Comparison of ENCODE assay signal across 9 cellular contexts in genomic region chr3:62051506-62051905, GRCh38.
DNase-seq lines count a peak whose midpoint lies in the region; ATAC-seq and TF ChIP-seq lines count a peak whose summit lies in the region.
"Had no signal": no experiment of that assay in that cellular context is flagged by ENCODE, and none has a peak within 500 bp of the region (broad histone marks: within the 10 kb centered on the region; RNA-seq: fewer than 3 reads in every experiment).

No MANE protein-coding gene starts in this region.

- no peak overlapping the region for H3K4me3 Mint-ChIP-seq in activated CD4-positive, alpha-beta T cell treated with anti-CD3 and anti-CD28 coated beads, Interleukin-2, amount 10 ng/mL, durations not matched to agents 7 days and 5 days
- H3K4me3 Mint-ChIP-seq: CD8-positive, alpha-beta memory T cell had no signal

- intact Hi-C loops in stomach (cut with DNase I; ENCODE audit: low total_unique reads): no loop called here

- H3K27me3 ChIP-seq in stomach: no peaks in the 10 kb centered on the region

- TF ChIP-seq POLR2A in stomach (IDR thresholded peaks at IDR 0.05): no peak

- H3K36me3 Mint-ChIP-seq in activated CD4-positive, alpha-beta T cell treated with anti-CD3 and anti-CD28 coated beads, Interleukin-2, amount 10 ng/mL, durations not matched to agents 7 days and 5 days (ENCODE audit: low read depth): no peaks in the 10 kb centered on the region
- H3K36me3 Mint-ChIP-seq: CD8-positive, alpha-beta memory T cell had no signal

- H3K27ac Mint-ChIP-seq in activated CD4-positive, alpha-beta T cell treated with anti-CD3 and anti-CD28 coated beads, Interleukin-2, amount 10 ng/mL, durations not matched to agents 7 days and 5 days: no peak overlapping the region
- H3K27ac Mint-ChIP-seq: CD8-positive, alpha-beta memory T cell had no signal

- no peak overlapping the region for H3K27ac ChIP-seq in epithelial cell of prostate
- no peak overlapping the region for H3K27ac ChIP-seq in stomach

- no peak for TF ChIP-seq EP300 in stomach (IDR thresholded peaks at IDR 0.05)

- no peaks in the 10 kb centered on the region for H3K4me1 ChIP-seq in stomach

- CTCF ChIA-PET in activated CD4-positive, alpha-beta T cell treated with anti-CD3 and anti-CD28 coated beads, Interleukin-2, amount 10 ng/mL, durations not matched to agents 7 days and 5 days (lab: Charles Lee): no interaction called here

- no peak for ATAC-seq in HG02938 (IDR thresholded peaks at IDR 0.05; ENCODE audit: unreplicated experiment)
- ATAC-seq in HG02759 (IDR thresholded peaks at IDR 0.05; ENCODE audit: unreplicated experiment): no peak

- POLR2A ChIA-PET in activated CD4-positive, alpha-beta T cell treated with anti-CD3 and anti-CD28 coated beads, Interleukin-2, amount 10 ng/mL, durations not matched to agents 7 days and 5 days (lab: Charles Lee): no interaction called here

- DNase-seq in SIG-M5 treated with dmso at 0.1 percent for 504 hours (lab: John Stamatoyannopoulos, UW; ENCODE audit: unreplicated experiment): peak; percentile 81
- DNase-seq in SIG-M5 (lab: John Stamatoyannopoulos, UW): no peak
- DNase-seq in NCI-H82 treated with DMSO at 0.1 percent for 48 hours (lab: John Stamatoyannopoulos, UW; ENCODE audit: unreplicated experiment): peak; percentile 0
- peak; percentile 6 for DNase-seq in epithelial cell of prostate (ENCODE audit: low read depth, low spot score)
- peak; percentile 58 for DNase-seq in stomach
- DNase-seq in activated CD4-positive, alpha-beta T cell treated with anti-CD3 and anti-CD28 coated beads, Interleukin-2, amount 10 ng/mL, durations not matched to agents 7 days and 5 days: no peak
- DNase-seq: CD8-positive, alpha-beta memory T cell had no signal

- TF ChIP-seq CTCF in stomach (IDR thresholded peaks at IDR 0.05): peak in 1 of 7 experiments; percentile 13

- no peaks in the 10 kb centered on the region for H3K9me3 ChIP-seq in stomach

- WGBS in stomach, 5 donors: 28 to 63% (median 44%) methylated on average over 3 of the region's 3 CpGs

- H3K4me3 ChIP-seq in stomach: no peak overlapping the region

- no peaks in the 10 kb centered on the region for H3K27me3 Mint-ChIP-seq in activated CD4-positive, alpha-beta T cell treated with anti-CD3 and anti-CD28 coated beads, Interleukin-2, amount 10 ng/mL, durations not matched to agents 7 days and 5 days
- H3K27me3 Mint-ChIP-seq: CD8-positive, alpha-beta memory T cell had no signal

- no peaks in the 10 kb centered on the region for H3K9me3 Mint-ChIP-seq in activated CD4-positive, alpha-beta T cell treated with anti-CD3 and anti-CD28 coated beads, Interleukin-2, amount 10 ng/mL, durations not matched to agents 7 days and 5 days

- H3K4me1 Mint-ChIP-seq in activated CD4-positive, alpha-beta T cell treated with anti-CD3 and anti-CD28 coated beads, Interleukin-2, amount 10 ng/mL, durations not matched to agents 7 days and 5 days: no peaks in the 10 kb centered on the region
- H3K4me1 Mint-ChIP-seq: CD8-positive, alpha-beta memory T cell had no signal

- no peaks in the 10 kb centered on the region for H3K36me3 ChIP-seq in stomach

Comparison
In these comparisons a context has a peak if more than half of its experiments do, and no peak if none do; other contexts are left out.
1. DNase-seq: peak in SIG-M5 treated with dmso at 0.1 percent for 504 hours (single experiment), NCI-H82 treated with DMSO at 0.1 percent for 48 hours (single experiment), epithelial cell of prostate (single experiment) and stomach (single experiment); none in SIG-M5 (single experiment) and activated CD4-positive, alpha-beta T cell treated with anti-CD3 and anti-CD28 coated beads, Interleukin-2, amount 10 ng/mL, durations not matched to agents 7 days and 5 days (single experiment).